Comparison of ENCODE assay signal across 9 cellular contexts in genomic region chr15:45307230-45307924, GRCh38. TPM values are rescaled to one million over a fixed set of nuclear protein-coding genes. Genes with fewer than 3 reads are reported as not detected.
A peak's percentile ranks its signal among the peaks of the same experiment; 100 is the strongest.
DNase-seq lines count a peak whose midpoint lies in the region; ATAC-seq, FAIRE-seq and TF ChIP-seq lines count a peak whose summit lies in the region.
"Had no signal": no experiment of that assay in that cellular context is flagged by ENCODE, and none has a peak within 500 bp of the region (broad histone marks: within the 10 kb centered on the region; RNA-seq: fewer than 3 reads in every experiment).

No MANE protein-coding gene starts in this region.

- DNase-seq in AG10803 (ENCODE audit: low read depth): peak; percentile 60
- no peak for DNase-seq in GM12892 (ENCODE audit: insufficient read length)
- DNase-seq in NOMO-1 treated with DMSO at 0.1 percent for 48 hours (lab: John Stamatoyannopoulos, UW; ENCODE audit: unreplicated experiment): peak; percentile 33
- no peak for DNase-seq in mesothelial cell of epicardium (ENCODE audit: low spot score in 2 of 2, unreplicated experiment in 2 of 2)
- no peak for DNase-seq in 8988T

- H3K36me3 Mint-ChIP-seq in dendritic cell treated with granulocyte-macrophage colony-stimulating factor and Interleukin-4, amounts not matched to agents 40 ng/mL and 50 ng/mL, for 4 days (ENCODE audit: low read depth): no peaks in the 10 kb centered on the region
- H3K36me3 Mint-ChIP-seq in mesothelial cell of epicardium: no peaks in the 10 kb centered on the region

- no peak for TF ChIP-seq POLR2A in GM12892 (IDR thresholded peaks at IDR 0.05; ENCODE audit: low read depth, low read length)

- H3K27me3 Mint-ChIP-seq in dendritic cell treated with granulocyte-macrophage colony-stimulating factor and Interleukin-4, amounts not matched to agents 40 ng/mL and 50 ng/mL, for 4 days: peaks cover 22% of the 10 kb centered on the region
- peaks cover 23% of the 10 kb centered on the region for H3K27me3 Mint-ChIP-seq in mesothelial cell of epicardium (ENCODE audit: low read depth)

- no peak overlapping the region for H3K27ac Mint-ChIP-seq in dendritic cell treated with granulocyte-macrophage colony-stimulating factor and Interleukin-4, amounts not matched to agents 40 ng/mL and 50 ng/mL, for 4 days
- peak overlapping the region; percentile 8 for H3K27ac Mint-ChIP-seq in mesothelial cell of epicardium

- H3K4me3 ChIP-seq in AG10803 (ENCODE audit: low read length): peak overlapping the region; percentile 47
- H3K4me3 ChIP-seq: skin epidermis had no signal

- FAIRE-seq in GM12892 (lab: Jason Lieb, UNC): peak; percentile 50

- intact Hi-C loops in dendritic cell treated with granulocyte-macrophage colony-stimulating factor and Interleukin-4, amounts not matched to agents 40 ng/mL and 50 ng/mL, for 4 days (cut with micrococcal nuclease): loop anchor here (1.0 kb wide), 1 partner anchor 92 kb away; no protein-coding TSS in a partner anchor

- H3K4me3 Mint-ChIP-seq in dendritic cell treated with granulocyte-macrophage colony-stimulating factor and Interleukin-4, amounts not matched to agents 40 ng/mL and 50 ng/mL, for 4 days: peak overlapping the region; percentile 51
- H3K4me3 Mint-ChIP-seq in mesothelial cell of epicardium: no peak overlapping the region

- ATAC-seq in GM21423 (IDR thresholded peaks at IDR 0.05; ENCODE audit: unreplicated experiment) (no peak), GM18909 (IDR thresholded peaks at IDR 0.05; ENCODE audit: poor library complexity, unreplicated experiment) (no peak)

- peaks cover 13% of the 10 kb centered on the region for H3K4me1 Mint-ChIP-seq in dendritic cell treated with granulocyte-macrophage colony-stimulating factor and Interleukin-4, amounts not matched to agents 40 ng/mL and 50 ng/mL, for 4 days (ENCODE audit: low read depth)
- peaks cover 11% of the 10 kb centered on the region for H3K4me1 Mint-ChIP-seq in mesothelial cell of epicardium

- no peaks in the 10 kb centered on the region for H3K9me3 Mint-ChIP-seq in dendritic cell treated with granulocyte-macrophage colony-stimulating factor and Interleukin-4, amounts not matched to agents 40 ng/mL and 50 ng/mL, for 4 days
- H3K9me3 Mint-ChIP-seq in mesothelial cell of epicardium: peaks cover 6% of the 10 kb centered on the region

- TF ChIP-seq CTCF in AG10803 (conservative IDR thresholded peaks at IDR 0.05; ENCODE audit: low read length): peak; percentile 57
- peak; percentile 25 for TF ChIP-seq CTCF in mesothelial cell of epicardium (IDR thresholded peaks at IDR 0.05; ENCODE audit: unreplicated experiment)

RNA-seq across cellular contexts. Expression of gene SLC28A2, which starts 55.3 kb away (rescaled TPM):
- 0.30 TPM for polyA plus RNA-seq in GM12892 (2012; ENCODE audit: missing spikeins)
- not detected in 3 replicates for total RNA-seq in mesothelial cell of epicardium

Comparison
In these comparisons a context has a peak if more than half of its experiments do, and no peak if none do; other contexts are left out.
1. DNase-seq: peak in AG10803 (single experiment) and NOMO-1 treated with DMSO at 0.1 percent for 48 hours (single experiment); none in GM12892 (single experiment), mesothelial cell of epicardium (0 of 2) and 8988T (single experiment).